1 cellular context compared by ENCODE assay signal in genomic region chr2:168713325-168713724, GRCh38.
TF ChIP-seq lines count a peak whose summit lies in the region.

No MANE protein-coding gene starts in this region.

TF ChIP-seq in K562, 482 proteins besides CTCF, POLR2A, EP300 and RAD21 (continued from another document and continues in another):
- no peak for TF ChIP-seq DEAF1 (CRISPR knock-in tag; IDR thresholded peaks at IDR 0.05)
- TF ChIP-seq YY1 (IDR thresholded peaks at IDR 0.05; ENCODE audit: borderline replicate concordance in 1 of 3, control insufficient read depth in 1 of 3, extremely low read depth in 1 of 3, insufficient read depth in 3 of 3, insufficient read length in 1 of 3, insufficient replicate concordance in 2 of 3, low read depth in 1 of 3, low read length in 2 of 3) = no peak
- TF ChIP-seq WHSC1 (IDR thresholded peaks at IDR 0.05; ENCODE audit: low read length) = no peak
- no peak for TF ChIP-seq TRIM24 (IDR thresholded peaks at IDR 0.05)
- no peak for TF ChIP-seq ZBTB33 (CRISPR knock-in tag; IDR thresholded peaks at IDR 0.05)
- no peak for TF ChIP-seq HES1 (IDR thresholded peaks at IDR 0.05; ENCODE audit: low read depth)
- no peak for TF ChIP-seq FOXK1 (CRISPR knock-in tag; IDR thresholded peaks at IDR 0.05; ENCODE audit: borderline replicate concordance)
- peak; percentile 51 for TF ChIP-seq TCF3 (CRISPR knock-in tag; IDR thresholded peaks at IDR 0.05)
- no peak for TF ChIP-seq MECOM (CRISPR knock-in tag; IDR thresholded peaks at IDR 0.05)
- TF ChIP-seq EP400 (IDR thresholded peaks at IDR 0.05) = no peak
- TF ChIP-seq CAMTA2 (CRISPR knock-in tag; conservative IDR thresholded peaks at IDR 0.05) = no peak
- peak; percentile 88 for TF ChIP-seq FOSL1 (tag; conservative IDR thresholded peaks at IDR 0.05)
- no peak for TF ChIP-seq FOXA3 (CRISPR knock-in tag; conservative IDR thresholded peaks at IDR 0.05 in 1 of 2, IDR thresholded peaks at IDR 0.05 in 1 of 2)
- no peak for TF ChIP-seq REST (CRISPR knock-in tag; IDR thresholded peaks at IDR 0.05; ENCODE audit: low read depth)
- TF ChIP-seq CBFA2T3 (IDR thresholded peaks at IDR 0.05) = peak; percentile 59
- TF ChIP-seq RFX1 (IDR thresholded peaks at IDR 0.05) = peak; percentile 24
- TF ChIP-seq POLR2B (IDR thresholded peaks at IDR 0.05; ENCODE audit: low read depth, partially characterized antibody) = no peak
- no peak for TF ChIP-seq ZNF134 (CRISPR knock-in tag; conservative IDR thresholded peaks at IDR 0.05)
- TF ChIP-seq ZNF785 (CRISPR knock-in tag; IDR thresholded peaks at IDR 0.05) = no peak
- no peak for TF ChIP-seq ATF6 (CRISPR knock-in tag; IDR thresholded peaks at IDR 0.05)
- TF ChIP-seq GATA2 (CRISPR knock-in tag; IDR thresholded peaks at IDR 0.05) = 0 out of 2 replicates have a peak, but pooled peaks have one; percentile 28
- TF ChIP-seq ZNF766 (CRISPR knock-in tag; conservative IDR thresholded peaks at IDR 0.05) = no peak
- no peak for TF ChIP-seq CSDE1 (IDR thresholded peaks at IDR 0.05)
- TF ChIP-seq ZZZ3 (IDR thresholded peaks at IDR 0.05) = no peak
- no peak for TF ChIP-seq DACH1 (IDR thresholded peaks at IDR 0.05; ENCODE audit: partially characterized antibody)
- TF ChIP-seq HDAC1 (IDR thresholded peaks at IDR 0.05) = no peak
- no peak for TF ChIP-seq HIVEP1 (CRISPR knock-in tag; IDR thresholded peaks at IDR 0.05)
- no peak for TF ChIP-seq KLF13 (tag; IDR thresholded peaks at IDR 0.05; ENCODE audit: borderline replicate concordance, low read depth)
- TF ChIP-seq KLF10 (CRISPR knock-in tag; IDR thresholded peaks at IDR 0.05) = no peak
- no peak for TF ChIP-seq ZNF407 (IDR thresholded peaks at IDR 0.05; ENCODE audit: low read depth)
- TF ChIP-seq RBM39 (optimal IDR thresholded peaks at IDR 0.05; ENCODE audit: low read depth, low read length) = no peak
- no peak for TF ChIP-seq AFF1 (IDR thresholded peaks at IDR 0.05; ENCODE audit: low read depth in 1 of 2, partially characterized antibody in 2 of 2)
- no peak for TF ChIP-seq ZFP30 (CRISPR knock-in tag; IDR thresholded peaks at IDR 0.05; ENCODE audit: borderline replicate concordance)
- no peak for TF ChIP-seq ETV5 (CRISPR knock-in tag; IDR thresholded peaks at IDR 0.05; ENCODE audit: low read depth)
- no peak for TF ChIP-seq ZNF408 (CRISPR knock-in tag; IDR thresholded peaks at IDR 0.05; ENCODE audit: low read depth)
- TF ChIP-seq ETV1 (tag; conservative IDR thresholded peaks at IDR 0.05; ENCODE audit: low read depth) = no peak
- no peak for TF ChIP-seq ZSCAN29 (IDR thresholded peaks at IDR 0.05)
- no peak for TF ChIP-seq KLF6 (CRISPR knock-in tag; IDR thresholded peaks at IDR 0.05; ENCODE audit: borderline replicate concordance)
- no peak for TF ChIP-seq GABPB1 (CRISPR knock-in tag; IDR thresholded peaks at IDR 0.05)
